In genomic region chr5:131513780-131514179, GRCh38 we compare ENCODE assay signal across 14 cellular contexts.
DNase-seq lines count a peak whose midpoint lies in the region; ATAC-seq and TF ChIP-seq lines count a peak whose summit lies in the region.
"Had no signal": no experiment of that assay in that cellular context is flagged by ENCODE, and none has a peak within 500 bp of the region (broad histone marks: within the 10 kb centered on the region; RNA-seq: fewer than 3 reads in every experiment).

No MANE protein-coding gene starts in this region.

- H3K4me1 Mint-ChIP-seq in activated naive CD4-positive, alpha-beta T cell treated with anti-CD3 and anti-CD28 coated beads, Interleukin-2, amount 10 ng/mL, durations not matched to agents 7 days and 5 days = peaks cover 52% of the 10 kb centered on the region
- peaks cover 45% of the 10 kb centered on the region for H3K4me1 Mint-ChIP-seq in activated CD8-positive, alpha-beta T cell treated with anti-CD3 and anti-CD28 coated beads for 36 hours (ENCODE audit: low read depth)
- H3K4me1 Mint-ChIP-seq in stimulated activated effector memory CD8-positive, alpha-beta T cell treated with anti-CD3 and anti-CD28 coated beads, Interleukin-12 subunit alpha, Interleukin-12 subunit beta, amount 100 ng/mL, for 72 hours = peaks cover 45% of the 10 kb centered on the region

- TF ChIP-seq CTCF in activated CD8-positive, alpha-beta T cell treated with anti-CD3 and anti-CD28 coated beads for 36 hours (IDR thresholded peaks at IDR 0.05) = no peak
- TF ChIP-seq CTCF in tibial artery (IDR thresholded peaks at IDR 0.05) (no peak), ascending aorta (IDR thresholded peaks at IDR 0.05) (no peak)

- peak overlapping the region; percentile 21 for H3K27ac Mint-ChIP-seq in activated naive CD4-positive, alpha-beta T cell treated with anti-CD3 and anti-CD28 coated beads, Interleukin-2, amount 10 ng/mL, durations not matched to agents 7 days and 5 days
- peak overlapping the region; percentile 15 for H3K27ac Mint-ChIP-seq in activated CD8-positive, alpha-beta T cell treated with anti-CD3 and anti-CD28 coated beads for 36 hours
- peak overlapping the region; percentile 19 for H3K27ac Mint-ChIP-seq in stimulated activated effector memory CD8-positive, alpha-beta T cell treated with anti-CD3 and anti-CD28 coated beads, Interleukin-12 subunit alpha, Interleukin-12 subunit beta, amount 100 ng/mL, for 72 hours

- peaks cover 0 to 15% (median 15%) of the 10 kb centered on the region in 3 donors for H3K36me3 ChIP-seq in tibial artery
- peaks cover 2 to 15% of the 10 kb centered on the region in 2 donors for H3K36me3 ChIP-seq in ascending aorta

- peaks cover 41% of the 10 kb centered on the region for H3K36me3 Mint-ChIP-seq in activated naive CD4-positive, alpha-beta T cell treated with anti-CD3 and anti-CD28 coated beads, Interleukin-2, amount 10 ng/mL, durations not matched to agents 7 days and 5 days
- peaks cover 28% of the 10 kb centered on the region for H3K36me3 Mint-ChIP-seq in activated CD8-positive, alpha-beta T cell treated with anti-CD3 and anti-CD28 coated beads for 36 hours (ENCODE audit: low read depth)
- peaks cover 29% of the 10 kb centered on the region for H3K36me3 Mint-ChIP-seq in stimulated activated effector memory CD8-positive, alpha-beta T cell treated with anti-CD3 and anti-CD28 coated beads, Interleukin-12 subunit alpha, Interleukin-12 subunit beta, amount 100 ng/mL, for 72 hours

- no peaks in the 10 kb centered on the region for H3K9me3 Mint-ChIP-seq in activated naive CD4-positive, alpha-beta T cell treated with anti-CD3 and anti-CD28 coated beads, Interleukin-2, amount 10 ng/mL, durations not matched to agents 7 days and 5 days
- H3K9me3 Mint-ChIP-seq in activated CD8-positive, alpha-beta T cell treated with anti-CD3 and anti-CD28 coated beads for 36 hours = no peaks in the 10 kb centered on the region
- H3K9me3 Mint-ChIP-seq in stimulated activated effector memory CD8-positive, alpha-beta T cell treated with anti-CD3 and anti-CD28 coated beads, Interleukin-12 subunit alpha, Interleukin-12 subunit beta, amount 100 ng/mL, for 72 hours = no peaks in the 10 kb centered on the region

- no peak overlapping the region for H3K4me3 ChIP-seq in tibial artery
- H3K4me3 ChIP-seq in ascending aorta = no peak overlapping the region
- H3K4me3 ChIP-seq: gastrocnemius medialis had no signal

- DNase-seq in activated naive CD4-positive, alpha-beta T cell treated with anti-CD3 and anti-CD28 coated beads, Interleukin-2, amount 10 ng/mL, durations not matched to agents 7 days and 5 days = peak; percentile 33
- no peak for DNase-seq in activated naive CD4-positive, alpha-beta T cell (lab: John Stamatoyannopoulos, UW)
- DNase-seq in activated CD8-positive, alpha-beta T cell treated with anti-CD3 and anti-CD28 coated beads for 36 hours = peak; percentile 41
- DNase-seq in stimulated activated effector memory CD8-positive, alpha-beta T cell treated with anti-CD3 and anti-CD28 coated beads, Interleukin-12 subunit alpha, Interleukin-12 subunit beta, amount 100 ng/mL, for 72 hours (ENCODE audit: low spot score in 2 of 2) = no peak
- no peak for DNase-seq in NAMALWA (ENCODE audit: low spot score)
- DNase-seq in tibial artery = no peak
- DNase-seq in ascending aorta (ENCODE audit: low spot score in 2 of 2) = no peak
- DNase-seq: anterior cingulate cortex, Calu3, gastrocnemius medialis, GF-D8, left ventricle myocardium inferior, NCI-H1048 had no signal

- peaks cover 0 to 6% (median 0%) of the 10 kb centered on the region in 4 donors for H3K4me1 ChIP-seq in tibial artery
- H3K4me1 ChIP-seq in ascending aorta = no peaks in the 10 kb centered on the region

- H3K27me3 Mint-ChIP-seq in activated naive CD4-positive, alpha-beta T cell treated with anti-CD3 and anti-CD28 coated beads, Interleukin-2, amount 10 ng/mL, durations not matched to agents 7 days and 5 days = no peaks in the 10 kb centered on the region
- no peaks in the 10 kb centered on the region for H3K27me3 Mint-ChIP-seq in activated CD8-positive, alpha-beta T cell treated with anti-CD3 and anti-CD28 coated beads for 36 hours

- H3K27ac ChIP-seq in tibial artery (no peak overlapping the region), ascending aorta (no peak overlapping the region)

- ATAC-seq in HG02610 (IDR thresholded peaks at IDR 0.05; ENCODE audit: unreplicated experiment) = peak; percentile 45
- ATAC-seq in activated CD8-positive, alpha-beta T cell treated with anti-CD3 and anti-CD28 coated beads for 36 hours = peak; percentile 46
- no peak for ATAC-seq in stimulated activated effector memory CD8-positive, alpha-beta T cell treated with anti-CD3 and anti-CD28 coated beads, Interleukin-12 subunit alpha, Interleukin-12 subunit beta, amount 100 ng/mL, for 72 hours
- ATAC-seq: gastrocnemius medialis had no signal

- POLR2A ChIA-PET in activated CD8-positive, alpha-beta T cell treated with anti-CD3 and anti-CD28 coated beads for 36 hours (lab: Charles Lee) = interaction anchor here (1.4 kb wide), 1 partner anchor 31 kb away, joined by 4 read pairs; no protein-coding TSS in a partner anchor

- CTCF ChIA-PET in activated naive CD4-positive, alpha-beta T cell treated with anti-CD3 and anti-CD28 coated beads, Interleukin-2, amount 10 ng/mL, durations not matched to agents 7 days and 5 days (lab: Charles Lee) = no interaction called here
- CTCF ChIA-PET in activated CD8-positive, alpha-beta T cell treated with anti-CD3 and anti-CD28 coated beads for 36 hours (lab: Charles Lee) = interaction anchor here (1.7 kb wide), 1 partner anchor 15 kb away, joined by 4 read pairs; no protein-coding TSS in a partner anchor

- peak overlapping the region; percentile 24 for H3K4me3 Mint-ChIP-seq in activated naive CD4-positive, alpha-beta T cell treated with anti-CD3 and anti-CD28 coated beads, Interleukin-2, amount 10 ng/mL, durations not matched to agents 7 days and 5 days
- H3K4me3 Mint-ChIP-seq in activated CD8-positive, alpha-beta T cell treated with anti-CD3 and anti-CD28 coated beads for 36 hours = no peak overlapping the region
- peak overlapping the region; percentile 59 for H3K4me3 Mint-ChIP-seq in stimulated activated effector memory CD8-positive, alpha-beta T cell treated with anti-CD3 and anti-CD28 coated beads, Interleukin-12 subunit alpha, Interleukin-12 subunit beta, amount 100 ng/mL, for 72 hours

- intact Hi-C loops in activated CD8-positive, alpha-beta T cell treated with anti-CD3 and anti-CD28 coated beads for 36 hours (cut with micrococcal nuclease) = no loop called here
- intact Hi-C loops in tibial artery (cut with DNase I; ENCODE audit: low total_unique reads) = no loop called here
- intact Hi-C loops in ascending aorta (cut with DNase I) = no loop called here

- H3K9me3 ChIP-seq in tibial artery = no peaks in the 10 kb centered on the region
- no peaks in the 10 kb centered on the region for H3K9me3 ChIP-seq in ascending aorta
- H3K9me3 ChIP-seq: gastrocnemius medialis, left ventricle myocardium inferior had no signal

- H3K27me3 ChIP-seq in tibial artery (no peaks in the 10 kb centered on the region), ascending aorta (no peaks in the 10 kb centered on the region)
- H3K27me3 ChIP-seq: gastrocnemius medialis had no signal

Comparison
In these comparisons a context has a peak if more than half of its experiments do, and no peak if none do; other contexts are left out.
1. DNase-seq: peak in activated naive CD4-positive, alpha-beta T cell treated with anti-CD3 and anti-CD28 coated beads, Interleukin-2, amount 10 ng/mL, durations not matched to agents 7 days and 5 days (single experiment) and activated CD8-positive, alpha-beta T cell treated with anti-CD3 and anti-CD28 coated beads for 36 hours (single experiment); none in activated naive CD4-positive, alpha-beta T cell (0 of 4), stimulated activated effector memory CD8-positive, alpha-beta T cell treated with anti-CD3 and anti-CD28 coated beads, Interleukin-12 subunit alpha, Interleukin-12 subunit beta, amount 100 ng/mL, for 72 hours (0 of 2), NAMALWA (single experiment), tibial artery (0 of 2) and ascending aorta (0 of 2).
2. Peak in every context shown above with its lines, with median percentiles within 50 percentile points of each other: H3K27ac Mint-ChIP-seq.